Comparison of ENCODE assay signal across 2 cellular contexts in the genomic region with DNA sequence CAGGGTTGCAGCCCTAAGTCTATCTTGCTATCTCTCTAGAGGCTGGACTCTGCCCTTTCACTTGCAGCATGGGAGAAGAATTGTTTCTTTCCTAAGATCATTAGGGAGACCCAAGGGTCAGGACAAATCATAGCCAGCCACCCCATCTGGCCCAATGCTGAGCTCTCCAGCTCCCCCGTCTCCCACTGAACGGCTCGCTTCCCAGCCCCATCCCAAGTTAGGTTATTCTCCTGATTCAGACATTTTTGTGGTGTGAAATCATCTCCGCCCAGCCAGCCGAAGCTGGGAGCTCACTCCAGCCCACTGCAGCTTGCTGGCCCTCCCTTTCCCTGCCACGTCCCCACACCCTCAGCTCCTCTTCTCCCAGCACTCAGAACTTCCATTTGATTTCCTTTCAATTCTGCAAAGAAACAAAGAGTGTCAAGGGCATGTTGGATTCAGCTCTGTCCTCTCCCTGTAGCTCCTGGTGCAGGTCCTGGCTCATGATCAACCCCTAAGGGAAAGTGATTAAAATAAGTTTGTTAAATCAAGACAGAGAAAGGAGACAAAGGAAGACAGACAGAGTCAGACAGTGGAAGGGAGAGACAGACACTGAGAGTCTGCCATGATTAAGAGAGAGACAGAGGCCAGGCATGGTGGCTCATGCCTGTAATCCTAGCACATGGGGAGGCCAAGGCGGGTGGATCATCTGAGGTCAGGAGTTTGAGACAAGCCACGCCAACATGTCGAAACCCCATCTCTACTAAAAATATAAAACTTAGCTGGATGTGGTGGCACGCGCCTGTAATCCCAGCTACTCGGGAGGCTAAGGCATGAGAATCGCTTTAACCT.
TF ChIP-seq lines count a peak whose summit lies in the region.

No MANE protein-coding gene starts in this region.

TF ChIP-seq in Ishikawa, 13 proteins besides CTCF, POLR2A, EP300 and RAD21 (continued from another document):
- peak; percentile 70 for TF ChIP-seq TEAD4 (IDR thresholded peaks at IDR 0.05)
- TF ChIP-seq, protein P1, sequence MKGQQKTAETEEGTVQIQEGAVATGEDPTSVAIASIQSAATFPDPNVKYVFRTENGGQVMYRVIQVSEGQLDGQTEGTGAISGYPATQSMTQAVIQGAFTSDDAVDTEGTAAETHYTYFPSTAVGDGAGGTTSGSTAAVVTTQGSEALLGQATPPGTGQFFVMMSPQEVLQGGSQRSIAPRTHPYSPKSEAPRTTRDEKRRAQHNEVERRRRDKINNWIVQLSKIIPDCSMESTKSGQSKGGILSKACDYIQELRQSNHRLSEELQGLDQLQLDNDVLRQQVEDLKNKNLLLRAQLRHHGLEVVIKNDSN (IDR thresholded peaks at IDR 0.05): no peak

TF ChIP-seq in H1, 55 proteins besides CTCF, POLR2A, EP300 and RAD21 (continued from another document):
- TF ChIP-seq, protein P2, sequence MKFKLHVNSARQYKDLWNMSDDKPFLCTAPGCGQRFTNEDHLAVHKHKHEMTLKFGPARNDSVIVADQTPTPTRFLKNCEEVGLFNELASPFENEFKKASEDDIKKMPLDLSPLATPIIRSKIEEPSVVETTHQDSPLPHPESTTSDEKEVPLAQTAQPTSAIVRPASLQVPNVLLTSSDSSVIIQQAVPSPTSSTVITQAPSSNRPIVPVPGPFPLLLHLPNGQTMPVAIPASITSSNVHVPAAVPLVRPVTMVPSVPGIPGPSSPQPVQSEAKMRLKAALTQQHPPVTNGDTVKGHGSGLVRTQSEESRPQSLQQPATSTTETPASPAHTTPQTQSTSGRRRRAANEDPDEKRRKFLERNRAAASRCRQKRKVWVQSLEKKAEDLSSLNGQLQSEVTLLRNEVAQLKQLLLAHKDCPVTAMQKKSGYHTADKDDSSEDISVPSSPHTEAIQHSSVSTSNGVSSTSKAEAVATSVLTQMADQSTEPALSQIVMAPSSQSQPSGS (IDR thresholded peaks at IDR 0.05; ENCODE audit: low read length): no peak
- TF ChIP-seq TBP (IDR thresholded peaks at IDR 0.05; ENCODE audit: low read depth, low read length) (no peak), POLR2AphosphoS5 (IDR thresholded peaks at IDR 0.05; ENCODE audit: low read depth, low read length) (no peak), SIN3A (conservative IDR thresholded peaks at IDR 0.05 in 1 of 2, IDR thresholded peaks at IDR 0.05 in 1 of 2; ENCODE audit: low read depth in 1 of 2, low read length in 2 of 2) (no peak), RBBP5 (IDR thresholded peaks at IDR 0.05; ENCODE audit: borderline replicate concordance, low read depth, low read length) (no peak), GABPA (IDR thresholded peaks at IDR 0.05; ENCODE audit: borderline replicate concordance, insufficient read depth, low read length) (no peak), HDAC6 (IDR thresholded peaks at IDR 0.05; ENCODE audit: low read depth, low read length) (no peak), TAF1 (IDR thresholded peaks at IDR 0.05; ENCODE audit: low read depth, low read length) (no peak)
- TF ChIP-seq, protein P3, sequence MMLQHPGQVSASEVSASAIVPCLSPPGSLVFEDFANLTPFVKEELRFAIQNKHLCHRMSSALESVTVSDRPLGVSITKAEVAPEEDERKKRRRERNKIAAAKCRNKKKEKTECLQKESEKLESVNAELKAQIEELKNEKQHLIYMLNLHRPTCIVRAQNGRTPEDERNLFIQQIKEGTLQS (IDR thresholded peaks at IDR 0.05; ENCODE audit: insufficient read depth, low read depth, low read length): no peak
- TF ChIP-seq, protein P4, sequence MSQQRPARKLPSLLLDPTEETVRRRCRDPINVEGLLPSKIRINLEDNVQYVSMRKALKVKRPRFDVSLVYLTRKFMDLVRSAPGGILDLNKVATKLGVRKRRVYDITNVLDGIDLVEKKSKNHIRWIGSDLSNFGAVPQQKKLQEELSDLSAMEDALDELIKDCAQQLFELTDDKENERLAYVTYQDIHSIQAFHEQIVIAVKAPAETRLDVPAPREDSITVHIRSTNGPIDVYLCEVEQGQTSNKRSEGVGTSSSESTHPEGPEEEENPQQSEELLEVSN (IDR thresholded peaks at IDR 0.05): no peak
